In the genomic region with DNA sequence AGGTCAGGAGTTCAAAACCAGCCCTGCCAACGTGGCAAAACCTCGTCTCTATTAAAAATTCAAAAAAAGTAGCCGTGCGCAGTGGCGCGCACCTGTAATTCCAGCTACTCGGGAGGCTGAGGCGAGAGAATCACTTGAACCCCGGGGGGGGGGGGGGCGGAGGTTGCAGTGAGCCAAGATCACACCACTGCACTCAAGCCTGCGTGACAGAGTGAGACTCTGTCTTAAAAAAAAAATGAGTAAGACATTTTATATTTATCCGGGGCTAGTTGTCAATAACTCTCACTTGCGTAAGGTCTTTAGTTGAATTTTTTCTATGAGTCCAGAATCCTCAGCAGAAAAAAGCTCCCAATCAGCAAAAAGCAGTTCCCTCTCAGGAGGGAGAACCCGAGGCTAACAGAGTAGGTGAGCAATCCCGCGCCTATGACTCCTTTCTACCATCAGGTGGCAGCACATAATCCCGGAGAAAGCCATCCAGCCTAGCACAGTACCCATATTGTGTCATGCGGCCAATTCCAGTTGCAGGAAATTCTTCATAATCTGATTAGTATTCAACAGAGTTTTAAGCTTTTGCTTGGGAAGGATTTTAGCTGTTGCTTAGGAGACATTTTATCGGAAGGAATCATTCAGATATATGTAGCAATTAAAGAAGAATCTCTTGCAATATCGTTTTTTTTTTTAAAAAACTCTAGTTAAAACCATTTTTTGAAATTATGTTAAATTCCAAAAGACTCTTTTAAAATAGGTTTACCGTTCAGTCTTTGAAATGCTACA, we compare ENCODE assay signal across 8 cellular contexts. TPM values are rescaled to one million over a fixed set of nuclear protein-coding genes. Genes with fewer than 3 reads are reported as not detected.
DNase-seq lines count a peak whose midpoint lies in the region; ATAC-seq, FAIRE-seq and TF ChIP-seq lines count a peak whose summit lies in the region.

No MANE protein-coding gene starts in this region.

- no peak overlapping the region for H3K18ac ChIP-seq in H1 (ENCODE audit: extremely low read depth, low read length)

- no peaks in the 10 kb centered on the region for H3K9me3 ChIP-seq in H1 (ENCODE audit: insufficient read depth in 2 of 2, low read depth in 1 of 2, low read length in 1 of 2)

- H2AK5ac ChIP-seq in H1 (ENCODE audit: low read depth, low read length), result no peak overlapping the region

- H2BK20ac ChIP-seq in H1 (ENCODE audit: low read length), result no peak overlapping the region

- H3K4me1 ChIP-seq in H1 (replicated peaks in 1 of 4; ENCODE audit: control insufficient read depth in 3 of 4, insufficient read depth in 4 of 4, low read length in 3 of 4), result peaks cover 0 to 2% (median 2%) of the 10 kb centered on the region in 4 experiments; a peak in 2 of 7 replicates

- no peak for TF ChIP-seq EP300 in H1 (IDR thresholded peaks at IDR 0.05; ENCODE audit: borderline replicate concordance in 1 of 2, low read depth in 2 of 2, low read length in 2 of 2)

- no peak overlapping the region for H2BK5ac ChIP-seq in H1 (ENCODE audit: low read depth, low read length)

- H3K79me1 ChIP-seq in H1 (ENCODE audit: low read depth, low read length), result no peaks in the 10 kb centered on the region

- H3K4me1 Mint-ChIP-seq in activated CD8-positive, alpha-beta T cell treated with anti-CD3 and anti-CD28 coated beads, Interleukin-2, amount 10 ng/mL, durations not matched to agents 7 days and 5 days (ENCODE audit: low read depth), result peaks cover 3% of the 10 kb centered on the region
- H3K4me1 Mint-ChIP-seq in mesothelial cell of epicardium, result peaks cover 7% of the 10 kb centered on the region

- ATAC-seq in GM21360 (IDR thresholded peaks at IDR 0.05; ENCODE audit: unreplicated experiment) (peak; percentile 99), HG03575 (IDR thresholded peaks at IDR 0.05; ENCODE audit: extremely low read depth, insufficient number of reproducible peaks, low FRiP score, unreplicated experiment) (peak; percentile 100)
- peak; percentile 97 for ATAC-seq in activated CD8-positive, alpha-beta T cell treated with anti-CD3 and anti-CD28 coated beads, Interleukin-2, amount 10 ng/mL, durations not matched to agents 7 days and 5 days

- TF ChIP-seq CTCF in D721Med (IDR thresholded peaks at IDR 0.05; ENCODE audit: insufficient read depth, missing control alignments) (peak; percentile 91), H1 (IDR thresholded peaks at IDR 0.05; ENCODE audit: control extremely low read depth in 1 of 3, insufficient read depth in 1 of 3, low read depth in 1 of 3, low read length in 3 of 3) (peak; percentile 81 to 91 (median 87)), mesothelial cell of epicardium (IDR thresholded peaks at IDR 0.05; ENCODE audit: unreplicated experiment) (peak; percentile 78)

- 0 out of 2 replicates have a peak overlapping the region, but pooled peaks have one; percentile 48 for H2AFZ ChIP-seq in H1 (ENCODE audit: low read length)

- peak; percentile 81 to 86 for TF ChIP-seq RAD21 in H1 (IDR thresholded peaks at IDR 0.05 in 1 of 2, conservative IDR thresholded peaks at IDR 0.05 in 1 of 2; ENCODE audit: low read depth in 2 of 2, low read length in 2 of 2)

- no peaks in the 10 kb centered on the region for H3K79me2 ChIP-seq in H1 (ENCODE audit: control insufficient read depth in 1 of 2, insufficient read depth in 2 of 2, low read length in 2 of 2)

- no peak overlapping the region for H3K4me3 Mint-ChIP-seq in activated CD8-positive, alpha-beta T cell treated with anti-CD3 and anti-CD28 coated beads, Interleukin-2, amount 10 ng/mL, durations not matched to agents 7 days and 5 days
- H3K4me3 Mint-ChIP-seq in mesothelial cell of epicardium, result no peak overlapping the region

- no peak overlapping the region for H2BK12ac ChIP-seq in H1 (ENCODE audit: low read depth, low read length)

- H3K14ac ChIP-seq in H1 (ENCODE audit: insufficient read length), result no peak overlapping the region

- H3K36me3 Mint-ChIP-seq in activated CD8-positive, alpha-beta T cell treated with anti-CD3 and anti-CD28 coated beads, Interleukin-2, amount 10 ng/mL, durations not matched to agents 7 days and 5 days (ENCODE audit: low read depth), result no peaks in the 10 kb centered on the region
- H3K36me3 Mint-ChIP-seq in mesothelial cell of epicardium, result no peaks in the 10 kb centered on the region

- peaks cover 12% of the 10 kb centered on the region for H3K27me3 Mint-ChIP-seq in activated CD8-positive, alpha-beta T cell treated with anti-CD3 and anti-CD28 coated beads, Interleukin-2, amount 10 ng/mL, durations not matched to agents 7 days and 5 days (ENCODE audit: low read depth)
- H3K27me3 Mint-ChIP-seq in mesothelial cell of epicardium (ENCODE audit: low read depth), result no peaks in the 10 kb centered on the region

- DNase-seq in D721Med (ENCODE audit: insufficient read length, low spot score), result peak; percentile 56
- DNase-seq in NCI-H82 (lab: John Stamatoyannopoulos, UW), result peak; percentile 98
- peak; percentile 70 for DNase-seq in activated CD8-positive, alpha-beta T cell treated with anti-CD3 and anti-CD28 coated beads, Interleukin-2, amount 10 ng/mL, durations not matched to agents 7 days and 5 days
- peak; percentile 36 to 82 for DNase-seq in H1 (ENCODE audit: low read depth in 1 of 2, low spot score in 2 of 2)
- peak; percentile 29 to 73 for DNase-seq in mesothelial cell of epicardium (ENCODE audit: low spot score in 2 of 2, unreplicated experiment in 2 of 2)
- DNase-seq in stimulated activated CD8-positive, alpha-beta memory T cell treated with anti-CD3 and anti-CD28 coated beads, Interleukin-4, amount 100 ng/mL, for 1 hour (ENCODE audit: low read depth in 2 of 2, low spot score in 1 of 2), result peak; percentile 16 to 31

- no peak overlapping the region for H3K27ac Mint-ChIP-seq in activated CD8-positive, alpha-beta T cell treated with anti-CD3 and anti-CD28 coated beads, Interleukin-2, amount 10 ng/mL, durations not matched to agents 7 days and 5 days
- no peak overlapping the region for H3K27ac Mint-ChIP-seq in mesothelial cell of epicardium

- no peak overlapping the region for H4K91ac ChIP-seq in H1 (replicated peaks; ENCODE audit: insufficient read length, low read length)

- H4K8ac ChIP-seq in H1 (ENCODE audit: extremely low read depth, insufficient read depth, low read length), result no peak overlapping the region

- H3K27ac ChIP-seq in H1 (ENCODE audit: low read depth, low read length), result no peak overlapping the region

- no peak overlapping the region for H3K4ac ChIP-seq in H1 (replicated peaks; ENCODE audit: insufficient read length, low read depth, low read length)

- CTCF ChIA-PET in activated CD8-positive, alpha-beta T cell treated with anti-CD3 and anti-CD28 coated beads, Interleukin-2, amount 10 ng/mL, durations not matched to agents 7 days and 5 days (lab: Charles Lee), result interaction anchor here (0.5 to 3.5 kb wide), 30 partner anchors 9 to 1552 kb away, joined by 3 to 44 read pairs (median 4); partner anchors contain the start of genes C2orf80 and IDH1
- CTCF ChIA-PET in H1 (lab: Charles Lee; ENCODE audit: partially characterized antibody), result interaction anchor here (0.6 to 5.2 kb wide), 68 partner anchors 7 to 1797 kb away, joined by 3 to 56 read pairs (median 4); partner anchors contain the start of genes C2orf80, CRYGA, CRYGB and CRYGC

- no peaks in the 10 kb centered on the region for H4K20me1 ChIP-seq in H1 (replicated peaks in 1 of 2; ENCODE audit: control insufficient read depth in 1 of 2, insufficient read depth in 2 of 2, low read length in 2 of 2)

- no peak overlapping the region for H2BK120ac ChIP-seq in H1 (replicated peaks; ENCODE audit: low read depth, low read length)

- H3K4me2 ChIP-seq in H1 (ENCODE audit: insufficient read depth in 1 of 2, low read depth in 2 of 2, low read length in 2 of 2), result no peak overlapping the region

- no peak overlapping the region for H3K56ac ChIP-seq in H1 (replicated peaks; ENCODE audit: insufficient read length, low read depth, low read length)

- peak; percentile 86 for FAIRE-seq in D721Med (lab: Jason Lieb, UNC)
- FAIRE-seq in H1 (lab: Jason Lieb, UNC), result peak; percentile 36

- no peaks in the 10 kb centered on the region for H3K27me3 ChIP-seq in H1 (replicated peaks in 1 of 4; ENCODE audit: control insufficient read depth in 3 of 4, extremely low read depth in 1 of 4, insufficient read depth in 3 of 4, low read length in 3 of 4)

- no peak overlapping the region for H3K4me3 ChIP-seq in H1 (ENCODE audit: extremely low read depth in 1 of 4, insufficient read depth in 2 of 4, low read depth in 3 of 4, low read length in 4 of 4)

- H3K23ac ChIP-seq in H1 (ENCODE audit: insufficient read length), result no peak overlapping the region

- no peaks in the 10 kb centered on the region for H3K9me3 Mint-ChIP-seq in activated CD8-positive, alpha-beta T cell treated with anti-CD3 and anti-CD28 coated beads, Interleukin-2, amount 10 ng/mL, durations not matched to agents 7 days and 5 days (ENCODE audit: insufficient read depth)
- no peaks in the 10 kb centered on the region for H3K9me3 Mint-ChIP-seq in mesothelial cell of epicardium

- WGBS in H1 (ENCODE audit: extremely low coverage in 1 of 2, insufficient coverage in 1 of 2, insufficient read length in 1 of 2, insufficient replicate concordance in 2 of 2, low coverage in 1 of 2, low lambda C conversion rate in 2 of 2, missing lambda C conversion rate in 1 of 2), 2 experiments, result 62% methylated on average over 21 of the region's 21 CpGs; no CpG with 5 or more reads in 1 of the 2 experiments

- POLR2A ChIA-PET in activated CD8-positive, alpha-beta T cell treated with anti-CD3 and anti-CD28 coated beads, Interleukin-2, amount 10 ng/mL, durations not matched to agents 7 days and 5 days (lab: Charles Lee), result interaction anchor here (0.6 to 1.5 kb wide), 2 partner anchors 79 to 114 kb away, joined by 3 read pairs; no protein-coding TSS in a partner anchor
- POLR2A ChIA-PET in H1 (lab: Charles Lee; ENCODE audit: partially characterized antibody), result interaction anchor here (0.6 to 2.5 kb wide), 7 partner anchors 8 to 79 kb away, joined by 3 to 17 read pairs (median 4); partner anchors contain the start of gene IDH1

- no peak for TF ChIP-seq POLR2A in H1 (IDR thresholded peaks at IDR 0.05; ENCODE audit: control extremely low read depth in 1 of 2, low read depth in 2 of 2, low read length in 2 of 2)

- H4K5ac ChIP-seq in H1 (ENCODE audit: insufficient read length, low read depth, low read length), result no peak overlapping the region

- H2BK15ac ChIP-seq in H1 (ENCODE audit: low read length), result no peak overlapping the region

- H3K9ac ChIP-seq in H1 (replicated peaks in 1 of 4; ENCODE audit: extremely low read depth in 1 of 4, low read depth in 3 of 4, low read length in 3 of 4), result no peak overlapping the region

- H3K23me2 ChIP-seq in H1 (ENCODE audit: low read depth, low read length), result no peaks in the 10 kb centered on the region

- H3K36me3 ChIP-seq in H1 (ENCODE audit: control insufficient read depth in 2 of 4, insufficient read depth in 4 of 4, low read length in 3 of 4), result no peaks in the 10 kb centered on the region

RNA-seq across cellular contexts. Expression of gene CRYGA, which starts 11.9 kb away (rescaled TPM):
- total RNA-seq in activated CD8-positive, alpha-beta T cell treated with anti-CD3 and anti-CD28 coated beads, Interleukin-2, amount 10 ng/mL, durations not matched to agents 7 days and 5 days, result not detected
- not detected in 2 replicates for total RNA-seq in H1 (2021; fragmentation: NEBNext Ultra II Directional; extraction: Animal tissue kit (Norgen Biotek cat#: 25700))
- polyA plus RNA-seq in H1 (2011; rRNA removed), result not detected in 2 replicates
- polyA plus RNA-seq in H1 (2011; cell fraction: cytosol; rRNA removed), result not detected
- polyA plus RNA-seq in H1 (2011; cell fraction: nucleus; rRNA removed), result not detected
- not detected in 4 replicates for polyA plus RNA-seq in H1 (2012, experiment 1 of 2)
- polyA plus RNA-seq in H1 (2012, experiment 2 of 2), result not detected
- 0.10 TPM for polyA plus RNA-seq in H1 (2013, experiment 1 of 2)
- not detected for polyA plus RNA-seq in H1 (2013, experiment 2 of 2)
- polyA minus RNA-seq in H1 (2011; rRNA and poly(A)+ RNA removed), result not detected in 2 replicates
- polyA minus RNA-seq in H1 (2011; cell fraction: cytosol; rRNA and poly(A)+ RNA removed), result not detected
- polyA minus RNA-seq in H1 (2011; cell fraction: nucleus; rRNA and poly(A)+ RNA removed), result not detected
- not detected in 3 replicates for total RNA-seq in mesothelial cell of epicardium

RNA-seq across cellular contexts. Expression of gene C2orf80, which starts 14.6 kb away (rescaled TPM):
- total RNA-seq in activated CD8-positive, alpha-beta T cell treated with anti-CD3 and anti-CD28 coated beads, Interleukin-2, amount 10 ng/mL, durations not matched to agents 7 days and 5 days, result not detected
- 1.1 and 1.3 TPM in 2 replicates for total RNA-seq in H1 (2021; fragmentation: NEBNext Ultra II Directional; extraction: Animal tissue kit (Norgen Biotek cat#: 25700))
- polyA plus RNA-seq in H1 (2011; rRNA removed), result 0.41 and 0.97 TPM in 2 replicates
- polyA plus RNA-seq in H1 (2011; cell fraction: cytosol; rRNA removed), result 1.0 TPM
- not detected for polyA plus RNA-seq in H1 (2011; cell fraction: nucleus; rRNA removed)
- 0.44 to 0.71 TPM (median 0.47 TPM) in 3 of 4 replicates, not detected in the other for polyA plus RNA-seq in H1 (2012, experiment 1 of 2)
- not detected for polyA plus RNA-seq in H1 (2012, experiment 2 of 2)
- polyA plus RNA-seq in H1 (2013, experiment 1 of 2), result 2.0 TPM
- 1.3 TPM for polyA plus RNA-seq in H1 (2013, experiment 2 of 2)
- 1.0 TPM in 1 of 2 replicates, not detected in the other for polyA minus RNA-seq in H1 (2011; rRNA and poly(A)+ RNA removed)
- not detected for polyA minus RNA-seq in H1 (2011; cell fraction: cytosol; rRNA and poly(A)+ RNA removed)
- polyA minus RNA-seq in H1 (2011; cell fraction: nucleus; rRNA and poly(A)+ RNA removed), result not detected
- not detected in 3 replicates for total RNA-seq in mesothelial cell of epicardium

RNA-seq across cellular contexts. Expression of gene CRYGB, which starts 29.3 kb away (rescaled TPM):
- not detected for total RNA-seq in activated CD8-positive, alpha-beta T cell treated with anti-CD3 and anti-CD28 coated beads, Interleukin-2, amount 10 ng/mL, durations not matched to agents 7 days and 5 days
- not detected in 2 replicates for total RNA-seq in H1 (2021; fragmentation: NEBNext Ultra II Directional; extraction: Animal tissue kit (Norgen Biotek cat#: 25700))
- polyA plus RNA-seq in H1 (2011; rRNA removed), result 0.30 and 0.38 TPM in 2 replicates
- 0.21 TPM for polyA plus RNA-seq in H1 (2011; cell fraction: cytosol; rRNA removed)
- polyA plus RNA-seq in H1 (2011; cell fraction: nucleus; rRNA removed), result not detected
- 0.33 TPM in 1 of 4 replicates, not detected in the others for polyA plus RNA-seq in H1 (2012, experiment 1 of 2)
- polyA plus RNA-seq in H1 (2012, experiment 2 of 2), result not detected
- polyA plus RNA-seq in H1 (2013, experiment 1 of 2), result 0.22 TPM
- 0.77 TPM for polyA plus RNA-seq in H1 (2013, experiment 2 of 2)
- not detected in 2 replicates for polyA minus RNA-seq in H1 (2011; rRNA and poly(A)+ RNA removed)
- polyA minus RNA-seq in H1 (2011; cell fraction: cytosol; rRNA and poly(A)+ RNA removed), result not detected
- not detected for polyA minus RNA-seq in H1 (2011; cell fraction: nucleus; rRNA and poly(A)+ RNA removed)
- total RNA-seq in mesothelial cell of epicardium, result not detected in 3 replicates

RNA-seq across cellular contexts. Expression of gene CRYGC, which starts 45.6 kb away (rescaled TPM):
- total RNA-seq in activated CD8-positive, alpha-beta T cell treated with anti-CD3 and anti-CD28 coated beads, Interleukin-2, amount 10 ng/mL, durations not matched to agents 7 days and 5 days, result not detected
- not detected in 2 replicates for total RNA-seq in H1 (2021; fragmentation: NEBNext Ultra II Directional; extraction: Animal tissue kit (Norgen Biotek cat#: 25700))
- polyA plus RNA-seq in H1 (2011; rRNA removed), result not detected in 2 replicates
- not detected for polyA plus RNA-seq in H1 (2011; cell fraction: cytosol; rRNA removed)
- polyA plus RNA-seq in H1 (2011; cell fraction: nucleus; rRNA removed), result not detected
- polyA plus RNA-seq in H1 (2012, experiment 1 of 2), result not detected in 4 replicates
- polyA plus RNA-seq in H1 (2012, experiment 2 of 2), result not detected
- polyA plus RNA-seq in H1 (2013, experiment 1 of 2), result not detected
- polyA plus RNA-seq in H1 (2013, experiment 2 of 2), result not detected
- polyA minus RNA-seq in H1 (2011; rRNA and poly(A)+ RNA removed), result not detected in 2 replicates
- not detected for polyA minus RNA-seq in H1 (2011; cell fraction: cytosol; rRNA and poly(A)+ RNA removed)
- not detected for polyA minus RNA-seq in H1 (2011; cell fraction: nucleus; rRNA and poly(A)+ RNA removed)
- total RNA-seq in mesothelial cell of epicardium, result not detected in 3 replicates

RNA-seq across cellular contexts. Expression of gene CRYGD, which starts 50.9 kb away (rescaled TPM):
- total RNA-seq in activated CD8-positive, alpha-beta T cell treated with anti-CD3 and anti-CD28 coated beads, Interleukin-2, amount 10 ng/mL, durations not matched to agents 7 days and 5 days, result not detected
- 0.98 and 2.9 TPM in 2 replicates for total RNA-seq in H1 (2021; fragmentation: NEBNext Ultra II Directional; extraction: Animal tissue kit (Norgen Biotek cat#: 25700))
- 6.0 and 7.1 TPM in 2 replicates for polyA plus RNA-seq in H1 (2011; rRNA removed)
- polyA plus RNA-seq in H1 (2011; cell fraction: cytosol; rRNA removed), result 4.6 TPM
- 11.6 TPM for polyA plus RNA-seq in H1 (2011; cell fraction: nucleus; rRNA removed)
- polyA plus RNA-seq in H1 (2012, experiment 1 of 2), result 3.8 to 8.8 TPM (median 6.2 TPM) in 4 replicates
- polyA plus RNA-seq in H1 (2012, experiment 2 of 2), result 12.4 TPM
- 1.3 TPM for polyA plus RNA-seq in H1 (2013, experiment 1 of 2)
- 1.7 TPM for polyA plus RNA-seq in H1 (2013, experiment 2 of 2)
- 0.38 and 1.2 TPM in 2 replicates for polyA minus RNA-seq in H1 (2011; rRNA and poly(A)+ RNA removed)
- polyA minus RNA-seq in H1 (2011; cell fraction: cytosol; rRNA and poly(A)+ RNA removed), result not detected
- polyA minus RNA-seq in H1 (2011; cell fraction: nucleus; rRNA and poly(A)+ RNA removed), result 1.6 TPM
- not detected in 3 replicates for total RNA-seq in mesothelial cell of epicardium

Comparison
In these comparisons a context has a peak if more than half of its experiments do, and no peak if none do; other contexts are left out.
1. DNase-seq: peak in every context shown above with its lines; median percentile 98 in NCI-H82; 70 in activated CD8-positive, alpha-beta T cell treated with anti-CD3 and anti-CD28 coated beads, Interleukin-2, amount 10 ng/mL, durations not matched to agents 7 days and 5 days; 59 in H1; 56 in D721Med; 51 in mesothelial cell of epicardium; 24 in stimulated activated CD8-positive, alpha-beta memory T cell treated with anti-CD3 and anti-CD28 coated beads, Interleukin-4, amount 100 ng/mL, for 1 hour.